ENCODE assay signal across 8 cellular contexts in the genomic region with DNA sequence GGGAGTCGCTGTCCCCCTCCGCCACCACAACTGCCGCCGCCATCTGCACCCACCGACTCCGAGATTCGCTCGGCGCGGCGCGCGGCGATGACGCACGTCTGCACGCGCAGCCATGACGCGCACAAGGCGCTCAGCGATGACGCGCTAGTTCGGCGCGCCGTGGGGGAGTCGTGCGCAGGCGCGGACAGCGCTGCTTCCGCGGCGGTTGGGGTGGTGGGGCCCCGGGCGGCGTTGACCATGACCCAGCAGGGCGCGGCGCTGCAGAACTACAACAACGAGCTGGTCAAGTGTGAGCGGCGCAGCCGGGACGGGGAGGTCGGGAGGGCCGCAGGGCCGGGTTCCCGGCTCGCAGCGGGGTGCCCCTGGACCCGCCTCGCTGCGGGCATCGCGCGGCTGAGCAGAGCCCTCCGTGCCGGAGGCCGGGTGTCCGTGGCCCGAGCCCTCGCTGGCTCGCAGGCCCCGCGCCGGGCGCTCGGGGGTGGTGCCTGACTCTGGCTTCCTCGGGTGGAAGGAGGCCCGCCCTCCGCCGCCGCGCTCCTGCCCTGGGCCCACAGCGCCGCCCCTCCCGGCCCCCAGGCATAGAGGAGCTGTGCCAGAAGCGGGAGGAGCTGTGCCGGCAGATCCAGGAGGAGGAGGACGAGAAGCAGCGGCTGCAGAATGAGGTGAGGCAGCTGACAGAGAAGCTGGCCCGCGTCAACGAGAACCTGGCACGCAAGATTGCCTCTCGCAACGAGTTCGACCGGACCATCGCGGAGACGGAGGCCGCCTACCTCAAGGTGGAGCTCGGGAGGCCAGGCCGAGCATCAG. TPM values are rescaled to one million over a fixed set of nuclear protein-coding genes. Genes with fewer than 3 reads are reported as not detected.
DNase-seq lines count a peak whose midpoint lies in the region; ATAC-seq, FAIRE-seq and TF ChIP-seq lines count a peak whose summit lies in the region.

A gene with protein sequence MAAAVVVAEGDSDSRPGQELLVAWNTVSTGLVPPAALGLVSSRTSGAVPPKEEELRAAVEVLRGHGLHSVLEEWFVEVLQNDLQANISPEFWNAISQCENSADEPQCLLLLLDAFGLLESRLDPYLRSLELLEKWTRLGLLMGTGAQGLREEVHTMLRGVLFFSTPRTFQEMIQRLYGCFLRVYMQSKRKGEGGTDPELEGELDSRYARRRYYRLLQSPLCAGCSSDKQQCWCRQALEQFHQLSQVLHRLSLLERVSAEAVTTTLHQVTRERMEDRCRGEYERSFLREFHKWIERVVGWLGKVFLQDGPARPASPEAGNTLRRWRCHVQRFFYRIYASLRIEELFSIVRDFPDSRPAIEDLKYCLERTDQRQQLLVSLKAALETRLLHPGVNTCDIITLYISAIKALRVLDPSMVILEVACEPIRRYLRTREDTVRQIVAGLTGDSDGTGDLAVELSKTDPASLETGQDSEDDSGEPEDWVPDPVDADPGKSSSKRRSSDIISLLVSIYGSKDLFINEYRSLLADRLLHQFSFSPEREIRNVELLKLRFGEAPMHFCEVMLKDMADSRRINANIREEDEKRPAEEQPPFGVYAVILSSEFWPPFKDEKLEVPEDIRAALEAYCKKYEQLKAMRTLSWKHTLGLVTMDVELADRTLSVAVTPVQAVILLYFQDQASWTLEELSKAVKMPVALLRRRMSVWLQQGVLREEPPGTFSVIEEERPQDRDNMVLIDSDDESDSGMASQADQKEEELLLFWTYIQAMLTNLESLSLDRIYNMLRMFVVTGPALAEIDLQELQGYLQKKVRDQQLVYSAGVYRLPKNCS (minus strand): TSS at position 71 of the 807 bp plus-strand sequence. CDS start 28 bp downstream, at position 43.
A gene with protein sequence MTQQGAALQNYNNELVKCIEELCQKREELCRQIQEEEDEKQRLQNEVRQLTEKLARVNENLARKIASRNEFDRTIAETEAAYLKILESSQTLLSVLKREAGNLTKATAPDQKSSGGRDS (plus strand): TSS at position 187 of the 807 bp plus-strand sequence. CDS start 51 bp downstream, at position 238.

- FAIRE-seq in H1 (lab: Jason Lieb, UNC), result no peak

- peak in 2 of 3 experiments; percentile 37 to 57; a peak in 3 of 4 replicates for TF ChIP-seq CTCF in H1 (IDR thresholded peaks at IDR 0.05; ENCODE audit: control extremely low read depth in 1 of 3, insufficient read depth in 1 of 3, low read depth in 1 of 3, low read length in 3 of 3)

- peak within 1 kb of the TSS; percentile 96 for H4K8ac ChIP-seq in H1 (ENCODE audit: extremely low read depth, insufficient read depth, low read length)

- H2BK20ac ChIP-seq in H1 (ENCODE audit: low read length), result no peak within 1 kb of the TSS

- H2BK12ac ChIP-seq in H1 (ENCODE audit: low read depth, low read length), result no peak within 1 kb of the TSS

- DNase-seq in CMK (ENCODE audit: low read depth) (peak; percentile 94), HPDE6-E6E7 (ENCODE audit: extremely low spot score) (peak; percentile 89), NOMO-1 (lab: John Stamatoyannopoulos, UW; ENCODE audit: unreplicated experiment in 2 of 2) (peak; percentile 93 to 96), H1 (ENCODE audit: low read depth in 1 of 2, low spot score in 2 of 2) (peak; percentile 80 to 98), mesenteric fat pad (ENCODE audit: low spot score) (peak; percentile 99)
- peak; percentile 82 to 91 for DNase-seq in activated CD8-positive, alpha-beta memory T cell treated with anti-CD3 and anti-CD28 coated beads for 4 hours (ENCODE audit: low read depth in 2 of 2)
- DNase-seq in stimulated activated CD8-positive, alpha-beta memory T cell treated with anti-CD3 and anti-CD28 coated beads, Interleukin-15, amount 100 ng/mL, for 24 hours (ENCODE audit: low read depth), result peak; percentile 98

- H3K14ac ChIP-seq in H1 (ENCODE audit: insufficient read length), result no peak within 1 kb of the TSS

- H3K23ac ChIP-seq in H1 (ENCODE audit: insufficient read length), result no peak within 1 kb of the TSS

- H3K56ac ChIP-seq in H1 (replicated peaks; ENCODE audit: insufficient read length, low read depth, low read length), result peak within 1 kb of the TSS; percentile 69

- peak in 1 of 2 experiments; percentile 25; a peak in 1 of 3 replicates for TF ChIP-seq EP300 in H1 (IDR thresholded peaks at IDR 0.05; ENCODE audit: borderline replicate concordance in 1 of 2, low read depth in 2 of 2, low read length in 2 of 2)

- TF ChIP-seq POLR2A in H1 (IDR thresholded peaks at IDR 0.05; ENCODE audit: control extremely low read depth in 1 of 2, low read depth in 2 of 2, low read length in 2 of 2), result peak in 1 of 2 experiments; percentile 88; a peak in 2 of 3 replicates

- 2% methylated on average over 68 of the region's 98 CpGs; no CpG with 5 or more reads in 1 of the 2 experiments for WGBS in H1 (ENCODE audit: extremely low coverage in 1 of 2, insufficient coverage in 1 of 2, insufficient read length in 1 of 2, insufficient replicate concordance in 2 of 2, low coverage in 1 of 2, low lambda C conversion rate in 2 of 2, missing lambda C conversion rate in 1 of 2), 2 experiments

- peak within 1 kb of the TSS; percentile 71 to 92 (median 82) for H3K4me3 ChIP-seq in H1 (ENCODE audit: extremely low read depth in 1 of 4, insufficient read depth in 2 of 4, low read depth in 3 of 4, low read length in 4 of 4)

- no peak within 1 kb of the TSS for H2AFZ ChIP-seq in H1 (ENCODE audit: low read length)

- peaks cover 0 to 30% of the 10 kb centered on the region in 2 experiments; a peak in 2 of 4 replicates for H3K79me2 ChIP-seq in H1 (ENCODE audit: control insufficient read depth in 1 of 2, insufficient read depth in 2 of 2, low read length in 2 of 2)

- H3K4me2 ChIP-seq in H1 (ENCODE audit: insufficient read depth in 1 of 2, low read depth in 2 of 2, low read length in 2 of 2), result peak within 1 kb of the TSS; percentile 83 to 99

- peak within 1 kb of the TSS; percentile 37 to 84 (median 79) for H3K9ac ChIP-seq in H1 (replicated peaks in 1 of 4; ENCODE audit: extremely low read depth in 1 of 4, low read depth in 3 of 4, low read length in 3 of 4)

- H2BK15ac ChIP-seq in H1 (ENCODE audit: low read length), result no peak within 1 kb of the TSS

- peak within 1 kb of the TSS; percentile 78; the same call in 1 of the 2 replicates for H3K18ac ChIP-seq in H1 (ENCODE audit: extremely low read depth, low read length)

- peaks cover 8% of the 10 kb centered on the region; the same call in 1 of the 2 replicates for H3K23me2 ChIP-seq in H1 (ENCODE audit: low read depth, low read length)

- H4K5ac ChIP-seq in H1 (ENCODE audit: insufficient read length, low read depth, low read length), result peak within 1 kb of the TSS; percentile 69

- peak; percentile 74 for ATAC-seq in GM19455 (IDR thresholded peaks at IDR 0.05; ENCODE audit: unreplicated experiment)

- H3K4me1 ChIP-seq in H1 (replicated peaks in 1 of 4; ENCODE audit: control insufficient read depth in 3 of 4, insufficient read depth in 4 of 4, low read length in 3 of 4), result peaks cover 0 to 17% (median 6%) of the 10 kb centered on the region in 4 experiments; a peak in 5 of 7 replicates

- H3K27ac ChIP-seq in H1 (ENCODE audit: low read depth, low read length), result peak within 1 kb of the TSS; percentile 57; the same call in 1 of the 2 replicates

- no peak within 1 kb of the TSS; the same call in 1 of the 2 replicates for H2AK5ac ChIP-seq in H1 (ENCODE audit: low read depth, low read length)

- H3K27me3 ChIP-seq in H1 (replicated peaks in 1 of 4; ENCODE audit: control insufficient read depth in 3 of 4, extremely low read depth in 1 of 4, insufficient read depth in 3 of 4, low read length in 3 of 4), result no peaks in the 10 kb centered on the region; a peak in 1 of 7 replicates

- peaks cover 11 to 27% of the 10 kb centered on the region in 2 experiments for H4K20me1 ChIP-seq in H1 (replicated peaks in 1 of 2; ENCODE audit: control insufficient read depth in 1 of 2, insufficient read depth in 2 of 2, low read length in 2 of 2)

- no peak within 1 kb of the TSS for H4K91ac ChIP-seq in H1 (replicated peaks; ENCODE audit: insufficient read length, low read length)

- H3K79me1 ChIP-seq in H1 (ENCODE audit: low read depth, low read length), result peaks cover 9% of the 10 kb centered on the region; the same call in 1 of the 2 replicates

- H3K4ac ChIP-seq in H1 (replicated peaks; ENCODE audit: insufficient read length, low read depth, low read length), result peak within 1 kb of the TSS; percentile 4

- peak; percentile 34 to 45; a peak in 3 of 4 replicates for TF ChIP-seq RAD21 in H1 (IDR thresholded peaks at IDR 0.05 in 1 of 2, conservative IDR thresholded peaks at IDR 0.05 in 1 of 2; ENCODE audit: low read depth in 2 of 2, low read length in 2 of 2)

- CTCF ChIA-PET in H1 (lab: Charles Lee; ENCODE audit: partially characterized antibody), result interaction anchor here (0.6 to 14.0 kb wide), 23 partner anchors 9 to 388 kb away, joined by 3 to 204 read pairs (median 4); a partner anchor contains a TSS

- peaks cover 1 to 7% (median 3%) of the 10 kb centered on the region in 4 experiments; a peak in 5 of 8 replicates for H3K36me3 ChIP-seq in H1 (ENCODE audit: control insufficient read depth in 2 of 4, insufficient read depth in 4 of 4, low read length in 3 of 4)

- peak within 1 kb of the TSS; percentile 68; the same call in 1 of the 2 replicates for H2BK5ac ChIP-seq in H1 (ENCODE audit: low read depth, low read length)

- POLR2A ChIA-PET in H1 (lab: Charles Lee; ENCODE audit: partially characterized antibody), result interaction anchor here (0.6 to 11.0 kb wide), 22 partner anchors 9 to 121 kb away, joined by 3 to 107 read pairs (median 4); a partner anchor contains a TSS

- H2BK120ac ChIP-seq in H1 (replicated peaks; ENCODE audit: low read depth, low read length), result no peak within 1 kb of the TSS

- H3K9me3 ChIP-seq in H1 (ENCODE audit: insufficient read depth in 2 of 2, low read depth in 1 of 2, low read length in 1 of 2), result no peaks in the 10 kb centered on the region

RNA-seq across cellular contexts. Expression of the first gene that starts in this region (rescaled TPM):
- 37.7 and 41.9 TPM in 2 replicates for total RNA-seq in H1 (2021; fragmentation: NEBNext Ultra II Directional; extraction: Animal tissue kit (Norgen Biotek cat#: 25700))
- 30.2 and 44.3 TPM in 2 replicates for polyA plus RNA-seq in H1 (2011; rRNA removed)
- 31.6 TPM for polyA plus RNA-seq in H1 (2011; cell fraction: cytosol; rRNA removed)
- 198 TPM for polyA plus RNA-seq in H1 (2011; cell fraction: nucleus; rRNA removed)
- 20.7 to 43.2 TPM (median 38.1 TPM) in 4 replicates for polyA plus RNA-seq in H1 (2012, experiment 1 of 2)
- 25.6 TPM for polyA plus RNA-seq in H1 (2012, experiment 2 of 2)
- polyA plus RNA-seq in H1 (2013, experiment 1 of 2), result 22.6 TPM
- 17.5 TPM for polyA plus RNA-seq in H1 (2013, experiment 2 of 2)
- polyA minus RNA-seq in H1 (2011; rRNA and poly(A)+ RNA removed), result 20.4 and 24.8 TPM in 2 replicates
- 28.8 TPM for polyA minus RNA-seq in H1 (2011; cell fraction: cytosol; rRNA and poly(A)+ RNA removed)
- 67.3 TPM for polyA minus RNA-seq in H1 (2011; cell fraction: nucleus; rRNA and poly(A)+ RNA removed)
- 39.3 TPM for total RNA-seq in mesenteric fat pad

RNA-seq across cellular contexts. Expression of the second gene that starts in this region (rescaled TPM):
- 87.3 and 91.3 TPM in 2 replicates for total RNA-seq in H1 (2021; fragmentation: NEBNext Ultra II Directional; extraction: Animal tissue kit (Norgen Biotek cat#: 25700))
- polyA plus RNA-seq in H1 (2011; rRNA removed), result 157 and 182 TPM in 2 replicates
- polyA plus RNA-seq in H1 (2011; cell fraction: cytosol; rRNA removed), result 159 TPM
- 99.4 TPM for polyA plus RNA-seq in H1 (2011; cell fraction: nucleus; rRNA removed)
- polyA plus RNA-seq in H1 (2012, experiment 1 of 2), result 57.5 to 108 TPM (median 103 TPM) in 4 replicates
- 94.9 TPM for polyA plus RNA-seq in H1 (2012, experiment 2 of 2)
- 102 TPM for polyA plus RNA-seq in H1 (2013, experiment 1 of 2)
- polyA plus RNA-seq in H1 (2013, experiment 2 of 2), result 101 TPM
- polyA minus RNA-seq in H1 (2011; rRNA and poly(A)+ RNA removed), result 14.6 and 15.3 TPM in 2 replicates
- 36.0 TPM for polyA minus RNA-seq in H1 (2011; cell fraction: cytosol; rRNA and poly(A)+ RNA removed)
- 18.2 TPM for polyA minus RNA-seq in H1 (2011; cell fraction: nucleus; rRNA and poly(A)+ RNA removed)
- total RNA-seq in mesenteric fat pad, result 53.3 TPM

Comparison
In these comparisons a context has a peak if more than half of its experiments do, and no peak if none do; other contexts are left out.
1. Peak in every context shown above with its lines: DNase-seq, ATAC-seq, H3K4me3 ChIP-seq and H3K27ac ChIP-seq.